ENCODE assay signal across 20 cellular contexts in genomic region chr2:47062721-47063120, GRCh38.
DNase-seq lines count a peak whose midpoint lies in the region; ATAC-seq, FAIRE-seq and TF ChIP-seq lines count a peak whose summit lies in the region.
"Had no signal": no experiment of that assay in that cellular context is flagged by ENCODE, and none has a peak within 500 bp of the region (broad histone marks: within the 10 kb centered on the region; RNA-seq: fewer than 3 reads in every experiment).

No MANE protein-coding gene starts in this region.

- peaks cover 0 to 41% (median 6%) of the 10 kb centered on the region in 5 donors for H3K36me3 Mint-ChIP-seq in naive thymus-derived CD4-positive, alpha-beta T cell

- peak overlapping the region in 2 of 9 donors; percentile 31 to 71 for H3K27ac Mint-ChIP-seq in naive thymus-derived CD4-positive, alpha-beta T cell
- H3K27ac Mint-ChIP-seq: activated naive CD4-positive, alpha-beta T cell treated with anti-CD3 and anti-CD28 coated beads, Interleukin-2, amount 50 U/mL, for 24 hours; CD8-positive, alpha-beta T cell had no signal

- POLR2A ChIA-PET in naive thymus-derived CD4-positive, alpha-beta T cell (lab: Charles Lee) = no interaction called here

- H3K4me3 ChIP-seq in heart right ventricle = no peak overlapping the region
- H3K4me3 ChIP-seq in gastroesophageal sphincter = no peak overlapping the region
- H3K4me3 ChIP-seq in psoas muscle = no peak overlapping the region
- H3K4me3 ChIP-seq in naive thymus-derived CD4-positive, alpha-beta T cell (ENCODE audit: low read length) = no peak overlapping the region
- H3K4me3 ChIP-seq: cardiac muscle cell, MG63 had no signal

- no peak for TF ChIP-seq EP300 in gastroesophageal sphincter (IDR thresholded peaks at IDR 0.05)

- TF ChIP-seq POLR2A in gastroesophageal sphincter (IDR thresholded peaks at IDR 0.05) = no peak
- no peak for TF ChIP-seq POLR2A in GM12892 (IDR thresholded peaks at IDR 0.05; ENCODE audit: low read depth, low read length)

- peaks cover 0 to 46% (median 0%) of the 10 kb centered on the region in 9 donors for H3K36me3 ChIP-seq in heart right ventricle
- H3K36me3 ChIP-seq in gastroesophageal sphincter = peaks cover 0 to 26% of the 10 kb centered on the region in 2 donors
- no peaks in the 10 kb centered on the region for H3K36me3 ChIP-seq in psoas muscle (ENCODE audit: insufficient read depth in 1 of 2, low read depth in 1 of 2)
- peaks cover 0 to 37% (median 0%) of the 10 kb centered on the region in 3 experiments for H3K36me3 ChIP-seq in naive thymus-derived CD4-positive, alpha-beta T cell (ENCODE audit: control insufficient read depth in 2 of 3, insufficient read depth in 3 of 3, low read length in 3 of 3)
- H3K36me3 ChIP-seq: cardiac muscle cell had no signal

- WGBS in heart right ventricle, 2 donors = 31 to 46% methylated on average over 5 of the region's 5 CpGs
- WGBS in gastroesophageal sphincter (ENCODE audit: low coverage in 1 of 2), 2 donors = 36 to 37% methylated on average over 2 to 5 of the region's 5 CpGs
- 26 to 58% (median 45%) methylated on average over 5 of the region's 5 CpGs for WGBS in psoas muscle, 3 donors

- H3K4me3 Mint-ChIP-seq in naive thymus-derived CD4-positive, alpha-beta T cell = no peak overlapping the region
- H3K4me3 Mint-ChIP-seq: activated naive CD4-positive, alpha-beta T cell treated with anti-CD3 and anti-CD28 coated beads, Interleukin-2, amount 50 U/mL, for 24 hours; CD8-positive, alpha-beta T cell had no signal

- no peak for ATAC-seq in heart right ventricle
- no peak for ATAC-seq in gastroesophageal sphincter
- no peak for ATAC-seq in psoas muscle
- no peak for ATAC-seq in naive thymus-derived CD4-positive, alpha-beta T cell
- ATAC-seq: CD8-positive, alpha-beta T cell had no signal

- H3K9me3 ChIP-seq in heart right ventricle (no peaks in the 10 kb centered on the region), gastroesophageal sphincter (no peaks in the 10 kb centered on the region), psoas muscle (no peaks in the 10 kb centered on the region)
- no peaks in the 10 kb centered on the region for H3K9me3 ChIP-seq in naive thymus-derived CD4-positive, alpha-beta T cell (ENCODE audit: control insufficient read depth in 2 of 3, low read length in 3 of 3)
- H3K9me3 ChIP-seq: MG63 had no signal

- no peaks in the 10 kb centered on the region for H3K27me3 Mint-ChIP-seq in naive thymus-derived CD4-positive, alpha-beta T cell
- H3K27me3 Mint-ChIP-seq: activated naive CD4-positive, alpha-beta T cell treated with anti-CD3 and anti-CD28 coated beads, Interleukin-2, amount 50 U/mL, for 24 hours had no signal

- H3K4me1 ChIP-seq in heart right ventricle (peaks cover 28 to 79% (median 57%) of the 10 kb centered on the region in 9 donors), gastroesophageal sphincter (peaks cover 10 to 94% (median 53%) of the 10 kb centered on the region in 3 donors), psoas muscle (peaks cover 66% of the 10 kb centered on the region)
- no peaks in the 10 kb centered on the region for H3K4me1 ChIP-seq in naive thymus-derived CD4-positive, alpha-beta T cell (ENCODE audit: control insufficient read depth in 2 of 2, insufficient read depth in 2 of 2, low read length in 2 of 2)

- peaks cover 7 to 23% (median 15%) of the 10 kb centered on the region in 7 donors for H3K4me1 Mint-ChIP-seq in naive thymus-derived CD4-positive, alpha-beta T cell

- H3K27me3 ChIP-seq in heart right ventricle (no peaks in the 10 kb centered on the region), gastroesophageal sphincter (no peaks in the 10 kb centered on the region), psoas muscle (ENCODE audit: insufficient read depth in 3 of 3, low read length in 2 of 3) (no peaks in the 10 kb centered on the region)
- H3K27me3 ChIP-seq in naive thymus-derived CD4-positive, alpha-beta T cell (ENCODE audit: control insufficient read depth in 2 of 2, insufficient read depth in 2 of 2, low read length in 2 of 2) = no peaks in the 10 kb centered on the region
- H3K27me3 ChIP-seq: cardiac muscle cell, MG63 had no signal

- intact Hi-C loops in heart right ventricle (cut with DNase I) = no loop called here
- intact Hi-C loops in cardiac septum (cut with DNase I) = no loop called here
- intact Hi-C loops in psoas muscle (cut with DNase I) = loop anchor here in 1 of 2 donors (5.0 kb wide), 1 partner anchor 100 kb away; no protein-coding TSS in a partner anchor
- intact Hi-C loops in naive thymus-derived CD4-positive, alpha-beta T cell (cut with micrococcal nuclease) = no loop called here

- FAIRE-seq in GM12892 (lab: Jason Lieb, UNC) = no peak
- FAIRE-seq: A204.1, keratinocyte had no signal

- DNase-seq in heart right ventricle = no peak
- no peak for DNase-seq in cardiac septum (ENCODE audit: low spot score)
- no peak for DNase-seq in psoas muscle
- no peak for DNase-seq in KG1 (lab: John Stamatoyannopoulos, UW)
- DNase-seq in naive thymus-derived CD4-positive, alpha-beta T cell = no peak
- DNase-seq in GM12892 (ENCODE audit: insufficient read length) = no peak
- no peak for DNase-seq in NCI-H526 treated with DMSO at 0.1 percent for 48 hours (lab: John Stamatoyannopoulos, UW)
- DNase-seq: activated CD4-positive, CD25-positive, alpha-beta regulatory T cell treated with anti-CD3 and anti-CD28 coated beads, Interleukin-2, amount 50 U/mL, for 72 hours; activated T-cell treated with anti-CD3 and anti-CD28 coated beads for 4 hours; CD8-positive, alpha-beta T cell; EL; MG63; NCI-H2081 treated with DMSO at 0.1 percent for 48 hours; RPMI8226; stimulated activated CD8-positive, alpha-beta memory T cell treated with anti-CD3 and anti-CD28 coated beads, Interleukin-4, amount 100 ng/mL, for 48 hours had no signal

- TF ChIP-seq CTCF in heart right ventricle (IDR thresholded peaks at IDR 0.05) = no peak
- no peak for TF ChIP-seq CTCF in gastroesophageal sphincter (IDR thresholded peaks at IDR 0.05)
- TF ChIP-seq CTCF in psoas muscle (IDR thresholded peaks at IDR 0.05) = no peak

- CTCF ChIA-PET in naive thymus-derived CD4-positive, alpha-beta T cell (lab: Charles Lee) = interaction anchor here (0.5 kb wide), 1 partner anchor 73 kb away, joined by 3 read pairs; no protein-coding TSS in a partner anchor

- no peaks in the 10 kb centered on the region for H3K9me3 Mint-ChIP-seq in naive thymus-derived CD4-positive, alpha-beta T cell
- H3K9me3 Mint-ChIP-seq: activated naive CD4-positive, alpha-beta T cell treated with anti-CD3 and anti-CD28 coated beads, Interleukin-2, amount 50 U/mL, for 24 hours; CD8-positive, alpha-beta T cell had no signal

- H3K27ac ChIP-seq in heart right ventricle (peak overlapping the region in 9 of 10 donors; percentile 1 to 67 (median 41)), gastroesophageal sphincter (peak overlapping the region in 3 of 4 donors; percentile 58 to 94 (median 60)), psoas muscle (peak overlapping the region; percentile 50)
- no peak overlapping the region for H3K27ac ChIP-seq in naive thymus-derived CD4-positive, alpha-beta T cell (ENCODE audit: low read depth, low read length)
